Comparison of ENCODE assay signal across 29 cellular contexts in genomic region chr17:510223-510917, GRCh38.
A peak's percentile ranks its signal among the peaks of the same experiment; 100 is the strongest.
DNase-seq lines count a peak whose midpoint lies in the region; ATAC-seq and TF ChIP-seq lines count a peak whose summit lies in the region.
"Had no signal": no experiment of that assay in that cellular context is flagged by ENCODE, and none has a peak within 500 bp of the region (broad histone marks: within the 10 kb centered on the region; RNA-seq: fewer than 3 reads in every experiment).

No MANE protein-coding gene starts in this region.

- H3K27me3 ChIP-seq in sigmoid colon: no peaks in the 10 kb centered on the region
- H3K27me3 ChIP-seq: BE2C, SJCRH30, stomach, transverse colon had no signal

- H3K27ac ChIP-seq in sigmoid colon: peak overlapping the region in 3 of 4 donors; percentile 52 to 80 (median 68)
- H3K27ac ChIP-seq in RWPE1: no peak overlapping the region
- H3K27ac ChIP-seq: A549, coronary artery, KMS-11, PC-9, SJCRH30 had no signal

- ATAC-seq in left lobe of liver: peak; percentile 20
- ATAC-seq in GM18498 (IDR thresholded peaks at IDR 0.05; ENCODE audit: unreplicated experiment): no peak
- ATAC-seq in activated naive CD8-positive, alpha-beta T cell treated with anti-CD3 and anti-CD28 coated beads, Interleukin-2, amount 50 U/mL, for 24 hours: no peak
- ATAC-seq: activated CD4-positive, alpha-beta T cell treated with anti-CD3 and anti-CD28 coated beads for 36 hours had no signal

- no peaks in the 10 kb centered on the region for H3K27me3 Mint-ChIP-seq in Calu3 (ENCODE audit: unreplicated experiment)
- H3K27me3 Mint-ChIP-seq in activated naive CD8-positive, alpha-beta T cell treated with anti-CD3 and anti-CD28 coated beads, Interleukin-2, amount 50 U/mL, for 24 hours: no peaks in the 10 kb centered on the region
- H3K27me3 Mint-ChIP-seq: activated T-cell treated with anti-CD3 and anti-CD28 coated beads, Interleukin-2, amount 50 U/mL, for 24 hours had no signal

- no peaks in the 10 kb centered on the region for H3K9me3 ChIP-seq in sigmoid colon
- H3K9me3 ChIP-seq: BE2C, SJCRH30, stomach, transverse colon had no signal

- CTCF ChIA-PET in Calu3 (lab: Charles Lee) (no interaction called here), RWPE1 (lab: Yijun Ruan, JAX) (interaction anchor here (0.5 kb wide), 1 partner anchor 25 kb away, joined by 3 read pairs; no protein-coding TSS in a partner anchor)

- DNase-seq in Calu3 (no peak), SK-N-DZ (ENCODE audit: low spot score) (peak; percentile 58), left lobe of liver (ENCODE audit: low spot score) (no peak), sigmoid colon (no peak), RWPE1 (ENCODE audit: low spot score) (no peak)
- DNase-seq in effector CD8-positive, alpha-beta T cell (lab: John Stamatoyannopoulos, UW): no peak
- no peak for DNase-seq in activated naive CD8-positive, alpha-beta T cell treated with anti-CD3 and anti-CD28 coated beads, Interleukin-2, amount 50 U/mL, for 24 hours
- DNase-seq: activated CD4-positive, alpha-beta T cell treated with anti-CD3 and anti-CD28 coated beads for 36 hours; activated gamma-delta T cell treated with Interleukin-2 at 50 U/mL for 16 hours; activated T-cell treated with anti-CD3 and anti-CD28 coated beads, Interleukin-2, amount 50 U/mL, for 24 hours; BE2C; DMS79; GOT3; islet precursor cell; naive B cell; NCI-H146; NCI-H510A; NK-92 treated with Interleukin-12 subunit alpha and Interleukin-12 subunit beta, amount 100 ng/mL, for 24 hours; occipital lobe; PC-9; SJCRH30; stimulated activated CD8-positive, alpha-beta memory T cell treated with anti-CD3 and anti-CD28 coated beads, Interleukin-4, amount 100 ng/mL, for 48 hours; stomach; transverse colon had no signal

- H3K4me3 ChIP-seq in sigmoid colon: no peak overlapping the region
- H3K4me3 ChIP-seq: A549, coronary artery, PC-9, SJCRH30, stomach, transverse colon had no signal

- no TSS peak for BruUV-seq in Calu3 (replicated peaks; lab: Mats Ljungman, UMichigan)

- H3K4me1 ChIP-seq in sigmoid colon: peaks cover 0 to 38% (median 31%) of the 10 kb centered on the region in 4 donors
- H3K4me1 ChIP-seq: A549, BE2C had no signal

- no peak for TF ChIP-seq CTCF in Calu3 (IDR thresholded peaks at IDR 0.05; ENCODE audit: unreplicated experiment)
- TF ChIP-seq CTCF in sigmoid colon (IDR thresholded peaks at IDR 0.05): no peak
- no peak for TF ChIP-seq CTCF in RWPE1 (conservative IDR thresholded peaks at IDR 0.05; ENCODE audit: low read depth)

- intact Hi-C loops in Calu3 (cut with micrococcal nuclease; ENCODE audit: unreplicated experiment) (no loop called here), sigmoid colon (cut with DNase I) (loop anchor here (5.0 kb wide), 1 partner anchor 122 kb away; no protein-coding TSS in a partner anchor)

- no peaks in the 10 kb centered on the region for H3K36me3 ChIP-seq in sigmoid colon
- H3K36me3 ChIP-seq: BE2C, SJCRH30, stomach, transverse colon had no signal

- 80 to 85% methylated on average over 12 of the region's 12 CpGs for WGBS in sigmoid colon, 2 donors

- peak overlapping the region; percentile 78 for H3K27ac Mint-ChIP-seq in Calu3 (ENCODE audit: unreplicated experiment)
- H3K27ac Mint-ChIP-seq in activated naive CD8-positive, alpha-beta T cell treated with anti-CD3 and anti-CD28 coated beads, Interleukin-2, amount 50 U/mL, for 24 hours: no peak overlapping the region
- H3K27ac Mint-ChIP-seq: activated CD4-positive, alpha-beta T cell treated with anti-CD3 and anti-CD28 coated beads for 36 hours; activated T-cell treated with anti-CD3 and anti-CD28 coated beads, Interleukin-2, amount 50 U/mL, for 24 hours; T-helper 1 cell treated with Interleukin-12 subunit alpha and Interleukin-12 subunit beta and Interleukin-4 antibody, amounts not matched to agents 30 μg/mL and 1 μg/mL, for 36 hours had no signal

- H3K4me1 Mint-ChIP-seq in Calu3 (ENCODE audit: low read depth, unreplicated experiment): no peaks in the 10 kb centered on the region
- H3K4me1 Mint-ChIP-seq in activated naive CD8-positive, alpha-beta T cell treated with anti-CD3 and anti-CD28 coated beads, Interleukin-2, amount 50 U/mL, for 24 hours: no peaks in the 10 kb centered on the region
- H3K4me1 Mint-ChIP-seq: activated CD4-positive, alpha-beta T cell treated with anti-CD3 and anti-CD28 coated beads for 36 hours; naive B cell had no signal

- TF ChIP-seq EP300 in sigmoid colon (IDR thresholded peaks at IDR 0.05): no peak

- H3K9me3 Mint-ChIP-seq in Calu3 (ENCODE audit: low read depth, unreplicated experiment): peaks cover 7% of the 10 kb centered on the region
- no peaks in the 10 kb centered on the region for H3K9me3 Mint-ChIP-seq in activated naive CD8-positive, alpha-beta T cell treated with anti-CD3 and anti-CD28 coated beads, Interleukin-2, amount 50 U/mL, for 24 hours

- no peak overlapping the region for H3K4me3 Mint-ChIP-seq in Calu3 (ENCODE audit: low read depth, unreplicated experiment)
- no peak overlapping the region for H3K4me3 Mint-ChIP-seq in activated naive CD8-positive, alpha-beta T cell treated with anti-CD3 and anti-CD28 coated beads, Interleukin-2, amount 50 U/mL, for 24 hours
- H3K4me3 Mint-ChIP-seq: activated CD4-positive, alpha-beta T cell treated with anti-CD3 and anti-CD28 coated beads for 36 hours; activated T-cell treated with anti-CD3 and anti-CD28 coated beads, Interleukin-2, amount 50 U/mL, for 24 hours; naive B cell; T-helper 1 cell treated with Interleukin-12 subunit alpha and Interleukin-12 subunit beta and Interleukin-4 antibody, amounts not matched to agents 30 μg/mL and 1 μg/mL, for 36 hours had no signal

- TF ChIP-seq POLR2A in sigmoid colon (IDR thresholded peaks at IDR 0.05): no peak

- H3K36me3 Mint-ChIP-seq in Calu3 (ENCODE audit: insufficient read depth, unreplicated experiment): peaks cover 17% of the 10 kb centered on the region
- no peaks in the 10 kb centered on the region for H3K36me3 Mint-ChIP-seq in activated naive CD8-positive, alpha-beta T cell treated with anti-CD3 and anti-CD28 coated beads, Interleukin-2, amount 50 U/mL, for 24 hours (ENCODE audit: low read depth)

- POLR2A ChIA-PET in RWPE1 (lab: Yijun Ruan, JAX; ENCODE audit: low non-redundant PET): no interaction called here
